17 cellular contexts compared by ENCODE assay signal in genomic region chr6:29981211-29981812, GRCh38.
"Had no signal": no experiment of that assay in that cellular context is flagged by ENCODE, and none has a peak within 500 bp of the region (broad histone marks: within the 10 kb centered on the region; RNA-seq: fewer than 3 reads in every experiment).

No MANE protein-coding gene starts in this region.

- H3K27ac ChIP-seq: adrenal gland, cardiac muscle cell, gastroesophageal sphincter, tibial artery, VCaP had no signal

- H3K36me3 ChIP-seq: adrenal gland, cardiac muscle cell, gastroesophageal sphincter, tibial artery had no signal

- FAIRE-seq: islet of Langerhans had no signal

- H3K27ac Mint-ChIP-seq: naive thymus-derived CD4-positive, alpha-beta T cell; stimulated activated naive B cell treated with anti-CD40 and anti-IgM and Interleukin-4, amounts not matched to agents 10 μg/mL and 1 μg/mL and 100 μg/mL, for 72 hours had no signal

- H3K9me3 ChIP-seq: adrenal gland, gastroesophageal sphincter, tibial artery had no signal

- H3K27me3 ChIP-seq: adrenal gland, gastroesophageal sphincter, tibial artery had no signal

- H3K4me3 Mint-ChIP-seq: activated T-cell treated with anti-CD3 and anti-CD28 coated beads, Interleukin-2, amount 50 U/mL, for 4 hours; naive thymus-derived CD4-positive, alpha-beta T cell; stimulated activated naive B cell treated with anti-CD40 and anti-IgM and Interleukin-4, amounts not matched to agents 10 μg/mL and 1 μg/mL and 100 μg/mL, for 72 hours had no signal

- ATAC-seq: activated T-cell treated with anti-CD3 and anti-CD28 coated beads, Interleukin-2, amount 50 U/mL, for 4 hours; gastroesophageal sphincter; naive thymus-derived CD4-positive, alpha-beta T cell; stimulated activated naive B cell treated with anti-CD40 and anti-IgM and Interleukin-4, amounts not matched to agents 10 μg/mL and 1 μg/mL and 100 μg/mL, for 72 hours had no signal

- H3K9me3 Mint-ChIP-seq: activated T-cell treated with anti-CD3 and anti-CD28 coated beads, Interleukin-2, amount 50 U/mL, for 4 hours; stimulated activated naive B cell treated with anti-CD40 and anti-IgM and Interleukin-4, amounts not matched to agents 10 μg/mL and 1 μg/mL and 100 μg/mL, for 72 hours had no signal

- DNase-seq: activated CD4-positive, alpha-beta T cell treated with anti-CD3 and anti-CD28 coated beads for 1 hour; activated CD4-positive, alpha-beta T cell treated with anti-CD3 and anti-CD28 coated beads, Interleukin-2, amount 50 U/mL, for 4 hours; activated effector memory CD4-positive, alpha-beta T cell treated with Interleukin-2 at 50 U/mL for 16 hours; activated naive CD4-positive, alpha-beta T cell treated with anti-CD3 and anti-CD28 coated beads, Interleukin-2, amount 50 U/mL, for 16 hours; activated T-cell treated with anti-CD3 and anti-CD28 coated beads, Interleukin-2, amount 50 U/mL, for 4 hours; midbrain; naive thymus-derived CD4-positive, alpha-beta T cell; nucleus accumbens; stimulated activated CD4-positive, alpha-beta T cell treated with anti-CD3 and anti-CD28 coated beads, Interleukin-15, amount 100 ng/mL, for 24 hours; stimulated activated CD4-positive, alpha-beta T cell treated with anti-CD3 and anti-CD28 coated beads, Interleukin-4, amount 100 ng/mL, for 1 hour; stimulated activated naive B cell treated with anti-CD40 and anti-IgM and Interleukin-4, amounts not matched to agents 10 μg/mL and 1 μg/mL and 100 μg/mL, for 72 hours; tibial artery had no signal

- H3K4me3 ChIP-seq: adrenal gland, cardiac muscle cell, gastroesophageal sphincter, tibial artery had no signal
